In the genomic region with DNA sequence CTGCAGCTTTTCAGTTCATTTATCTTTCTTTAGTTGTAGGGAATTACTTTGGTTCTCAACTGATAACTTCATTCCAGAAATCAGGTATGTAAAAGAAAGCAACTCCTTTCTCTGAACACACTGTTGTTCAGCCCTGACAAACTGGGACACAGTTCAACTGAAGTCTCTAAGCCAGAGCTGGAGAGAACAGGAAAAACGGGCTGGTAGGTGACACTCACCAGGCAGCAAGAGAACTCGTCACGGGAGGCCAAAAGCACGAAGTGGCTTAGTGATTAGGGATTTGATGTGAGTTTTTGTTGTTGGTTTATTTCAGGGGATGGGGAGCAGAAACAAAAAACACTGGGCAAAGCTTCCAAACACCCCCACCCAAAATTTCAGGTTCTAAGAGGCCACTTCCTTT, we compare ENCODE assay signal across 1 cellular context.
TF ChIP-seq lines count a peak whose summit lies in the region.

No MANE protein-coding gene starts in this region.

TF ChIP-seq in H1, 55 proteins besides CTCF, POLR2A, EP300 and RAD21:
- TF ChIP-seq JUND (IDR thresholded peaks at IDR 0.05; ENCODE audit: low read length), result no peak
- 0 out of 2 replicates have a peak, but pooled peaks have one; percentile 7 for TF ChIP-seq E2F6 (IDR thresholded peaks at IDR 0.05)
